In the genomic region with DNA sequence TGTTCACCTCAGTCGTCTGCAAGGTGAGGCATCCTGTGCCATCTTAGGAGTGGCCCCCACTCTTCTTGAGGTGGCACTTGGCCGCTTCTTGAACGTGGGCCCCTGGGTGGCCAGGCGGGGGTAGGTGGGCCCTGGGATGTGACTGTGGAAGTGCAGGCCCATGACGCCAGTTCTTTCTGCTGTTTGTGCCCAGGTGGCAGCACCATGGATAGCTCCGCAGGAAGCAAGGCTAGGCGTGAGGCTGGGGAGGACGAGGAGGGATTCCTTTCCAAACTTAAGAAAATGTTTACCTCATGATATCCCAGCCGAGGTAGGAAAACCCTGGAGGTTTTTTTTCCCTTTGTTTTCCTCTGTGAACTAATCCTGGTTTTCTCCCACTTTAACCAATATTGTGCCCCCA, we compare ENCODE assay signal across 1 cellular context.
TF ChIP-seq lines count a peak whose summit lies in the region.

No MANE protein-coding gene starts in this region.

TF ChIP-seq in WTC11, 78 proteins besides CTCF, POLR2A, EP300 and RAD21 (continued from another document):
- TF ChIP-seq, protein P1, sequence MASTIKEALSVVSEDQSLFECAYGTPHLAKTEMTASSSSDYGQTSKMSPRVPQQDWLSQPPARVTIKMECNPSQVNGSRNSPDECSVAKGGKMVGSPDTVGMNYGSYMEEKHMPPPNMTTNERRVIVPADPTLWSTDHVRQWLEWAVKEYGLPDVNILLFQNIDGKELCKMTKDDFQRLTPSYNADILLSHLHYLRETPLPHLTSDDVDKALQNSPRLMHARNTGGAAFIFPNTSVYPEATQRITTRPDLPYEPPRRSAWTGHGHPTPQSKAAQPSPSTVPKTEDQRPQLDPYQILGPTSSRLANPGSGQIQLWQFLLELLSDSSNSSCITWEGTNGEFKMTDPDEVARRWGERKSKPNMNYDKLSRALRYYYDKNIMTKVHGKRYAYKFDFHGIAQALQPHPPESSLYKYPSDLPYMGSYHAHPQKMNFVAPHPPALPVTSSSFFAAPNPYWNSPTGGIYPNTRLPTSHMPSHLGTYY (CRISPR knock-in tag; IDR thresholded peaks at IDR 0.05): no peak
